Comparison of ENCODE assay signal across 8 cellular contexts in the genomic region with DNA sequence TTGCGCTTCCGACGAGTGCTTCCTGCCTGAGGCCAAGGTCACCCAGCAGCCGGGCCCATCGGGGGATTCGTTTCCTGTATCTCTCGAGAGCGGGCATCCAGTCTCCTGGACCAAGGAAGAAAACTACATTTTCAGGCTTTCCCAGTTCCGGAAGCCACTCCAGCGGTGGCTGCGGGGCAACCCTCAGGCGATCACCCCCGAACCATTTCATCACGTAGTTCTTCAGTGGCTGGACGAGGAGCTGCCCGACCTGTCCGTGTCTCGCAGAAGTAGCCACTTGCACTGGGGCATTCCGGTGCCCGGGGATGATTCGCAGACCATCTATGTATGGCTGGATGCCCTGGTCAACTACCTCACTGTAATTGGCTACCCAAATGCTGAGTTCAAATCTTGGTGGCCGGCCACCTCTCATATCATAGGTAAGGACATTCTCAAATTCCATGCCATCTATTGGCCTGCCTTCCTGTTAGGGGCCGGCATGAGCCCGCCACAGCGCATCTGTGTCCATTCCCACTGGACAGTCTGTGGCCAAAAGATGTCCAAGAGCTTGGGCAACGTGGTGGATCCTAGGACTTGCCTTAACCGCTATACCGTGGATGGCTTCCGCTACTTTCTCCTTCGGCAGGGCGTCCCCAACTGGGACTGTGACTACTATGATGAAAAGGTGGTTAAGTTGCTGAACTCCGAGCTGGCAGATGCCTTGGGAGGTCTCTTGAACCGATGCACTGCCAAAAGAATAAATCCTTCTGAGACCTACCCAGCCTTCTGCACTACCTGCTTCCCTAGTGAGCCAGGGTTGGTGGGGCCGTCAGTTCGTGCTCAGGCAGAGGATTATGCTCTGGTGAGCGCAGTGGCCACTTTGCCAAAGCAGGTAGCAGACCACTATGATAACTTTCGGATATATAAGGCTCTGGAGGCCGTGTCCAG. TPM values are rescaled to one million over a fixed set of nuclear protein-coding genes. Genes with fewer than 3 reads are reported as not detected.
DNase-seq lines count a peak whose midpoint lies in the region; ATAC-seq and TF ChIP-seq lines count a peak whose summit lies in the region.

No MANE protein-coding gene starts in this region.

- H3K36me3 Mint-ChIP-seq in Calu3 (ENCODE audit: insufficient read depth, unreplicated experiment) (peaks cover 32% of the 10 kb centered on the region), glutamatergic neuron (ENCODE audit: unreplicated experiment) (no peaks in the 10 kb centered on the region)
- peaks cover 51% of the 10 kb centered on the region for H3K36me3 Mint-ChIP-seq in activated T-cell treated with anti-CD3 and anti-CD28 coated beads, Interleukin-2, amount 50 U/mL, for 24 hours (ENCODE audit: low read depth)

- H3K4me1 Mint-ChIP-seq in Calu3 (ENCODE audit: low read depth, unreplicated experiment) (peaks cover 27% of the 10 kb centered on the region), glutamatergic neuron (ENCODE audit: low read depth, unreplicated experiment) (peaks cover 5% of the 10 kb centered on the region)
- H3K4me1 Mint-ChIP-seq in activated T-cell treated with anti-CD3 and anti-CD28 coated beads, Interleukin-2, amount 50 U/mL, for 24 hours (ENCODE audit: low read depth): peaks cover 48% of the 10 kb centered on the region

- no peak for ATAC-seq in activated CD4-positive, CD25-positive, alpha-beta regulatory T cell treated with anti-CD3 and anti-CD28 coated beads, Interleukin-2, amount 50 U/mL, for 24 hours
- ATAC-seq in HG03442 (IDR thresholded peaks at IDR 0.05; ENCODE audit: unreplicated experiment) (no peak), GM21390 (IDR thresholded peaks at IDR 0.05; ENCODE audit: unreplicated experiment) (no peak)

- CTCF ChIA-PET in Calu3 (lab: Charles Lee): no interaction called here

- no peaks in the 10 kb centered on the region for H3K9me3 ChIP-seq in parathyroid adenoma (ENCODE audit: control insufficient read depth, low read length)

- no peaks in the 10 kb centered on the region for H3K27me3 ChIP-seq in HL-60 (ENCODE audit: insufficient read depth, poor library complexity, severe bottlenecking)
- H3K27me3 ChIP-seq in parathyroid adenoma (ENCODE audit: control insufficient read depth, insufficient read depth, low read length): no peaks in the 10 kb centered on the region

- H3K4me3 ChIP-seq in HL-60 (replicated peaks; ENCODE audit: insufficient read depth, low read length): peak overlapping the region; percentile 90
- H3K4me3 ChIP-seq in parathyroid adenoma (ENCODE audit: low read depth, low read length): peak overlapping the region; percentile 93

- peaks cover 9% of the 10 kb centered on the region for H3K79me2 ChIP-seq in parathyroid adenoma

- intact Hi-C loops in Calu3 (cut with micrococcal nuclease; ENCODE audit: unreplicated experiment): loop anchor here (5.0 kb wide), 2 partner anchors 209 to 591 kb away; a partner anchor contains a TSS

- H3K27ac Mint-ChIP-seq in Calu3 (ENCODE audit: unreplicated experiment) (peak overlapping the region; percentile 30), glutamatergic neuron (ENCODE audit: unreplicated experiment) (no peak overlapping the region)
- peak overlapping the region; percentile 93 for H3K27ac Mint-ChIP-seq in activated T-cell treated with anti-CD3 and anti-CD28 coated beads, Interleukin-2, amount 50 U/mL, for 24 hours

- H3K9ac ChIP-seq in parathyroid adenoma: no peak overlapping the region

- no peaks in the 10 kb centered on the region for H3K27me3 Mint-ChIP-seq in Calu3 (ENCODE audit: unreplicated experiment)
- peaks cover 5% of the 10 kb centered on the region for H3K27me3 Mint-ChIP-seq in activated T-cell treated with anti-CD3 and anti-CD28 coated beads, Interleukin-2, amount 50 U/mL, for 24 hours
- H3K27me3 Mint-ChIP-seq in glutamatergic neuron (ENCODE audit: unreplicated experiment): peaks cover 2% of the 10 kb centered on the region

- H3K27ac ChIP-seq in HL-60 (replicated peaks) (peak overlapping the region; percentile 88), parathyroid adenoma (no peak overlapping the region)

- H2AFZ ChIP-seq in parathyroid adenoma: peak overlapping the region; percentile 91

- TF ChIP-seq CTCF in Calu3 (IDR thresholded peaks at IDR 0.05; ENCODE audit: unreplicated experiment) (no peak), HL-60 (IDR thresholded peaks at IDR 0.05; ENCODE audit: insufficient read depth, low read length) (no peak), glutamatergic neuron (IDR thresholded peaks at IDR 0.05; ENCODE audit: partially characterized antibody, unreplicated experiment) (no peak), parathyroid adenoma (IDR thresholded peaks at IDR 0.05) (no peak)

- H3K36me3 ChIP-seq in parathyroid adenoma (ENCODE audit: control insufficient read depth, insufficient read depth, low read length): no peaks in the 10 kb centered on the region

- H3K9me3 Mint-ChIP-seq in Calu3 (ENCODE audit: low read depth, unreplicated experiment) (no peaks in the 10 kb centered on the region), glutamatergic neuron (ENCODE audit: unreplicated experiment) (no peaks in the 10 kb centered on the region)
- H3K9me3 Mint-ChIP-seq in activated T-cell treated with anti-CD3 and anti-CD28 coated beads, Interleukin-2, amount 50 U/mL, for 24 hours: no peaks in the 10 kb centered on the region

- H3K4me1 ChIP-seq in parathyroid adenoma: peaks cover 16% of the 10 kb centered on the region

- DNase-seq in Calu3: peak; percentile 10
- DNase-seq in HL-60 (ENCODE audit: low read depth in 1 of 2, low spot score in 1 of 2): peak in 1 of 2 experiments; percentile 41
- peak; percentile 44 for DNase-seq in activated T-cell treated with anti-CD3 and anti-CD28 coated beads, Interleukin-2, amount 50 U/mL, for 24 hours
- DNase-seq in glutamatergic neuron: peak; percentile 15

- H3K4me3 Mint-ChIP-seq in Calu3 (ENCODE audit: low read depth, unreplicated experiment) (peak overlapping the region; percentile 89), glutamatergic neuron (ENCODE audit: unreplicated experiment) (peak overlapping the region; percentile 91)
- peak overlapping the region; percentile 94 for H3K4me3 Mint-ChIP-seq in activated T-cell treated with anti-CD3 and anti-CD28 coated beads, Interleukin-2, amount 50 U/mL, for 24 hours

- no TSS peak for BruUV-seq in Calu3 (replicated peaks; lab: Mats Ljungman, UMichigan)

- peak overlapping the region; percentile 94 for H3K4me2 ChIP-seq in parathyroid adenoma (ENCODE audit: low read length)

RNA-seq across cellular contexts. Expression of a gene that starts 1.0 kb away (rescaled TPM):
- 16.9 and 17.7 TPM in 2 replicates for total RNA-seq in Calu3 (2022)
- 5.6 TPM for total RNA-seq in glutamatergic neuron (ENCODE audit: unreplicated experiment)

RNA-seq across cellular contexts. Expression of a gene that starts 30.8 kb away (rescaled TPM):
- total RNA-seq in Calu3 (2022): 0.05 and 0.24 TPM in 2 replicates
- total RNA-seq in glutamatergic neuron (ENCODE audit: unreplicated experiment): 2.5 TPM
